9 cellular contexts compared by ENCODE assay signal in the genomic region with DNA sequence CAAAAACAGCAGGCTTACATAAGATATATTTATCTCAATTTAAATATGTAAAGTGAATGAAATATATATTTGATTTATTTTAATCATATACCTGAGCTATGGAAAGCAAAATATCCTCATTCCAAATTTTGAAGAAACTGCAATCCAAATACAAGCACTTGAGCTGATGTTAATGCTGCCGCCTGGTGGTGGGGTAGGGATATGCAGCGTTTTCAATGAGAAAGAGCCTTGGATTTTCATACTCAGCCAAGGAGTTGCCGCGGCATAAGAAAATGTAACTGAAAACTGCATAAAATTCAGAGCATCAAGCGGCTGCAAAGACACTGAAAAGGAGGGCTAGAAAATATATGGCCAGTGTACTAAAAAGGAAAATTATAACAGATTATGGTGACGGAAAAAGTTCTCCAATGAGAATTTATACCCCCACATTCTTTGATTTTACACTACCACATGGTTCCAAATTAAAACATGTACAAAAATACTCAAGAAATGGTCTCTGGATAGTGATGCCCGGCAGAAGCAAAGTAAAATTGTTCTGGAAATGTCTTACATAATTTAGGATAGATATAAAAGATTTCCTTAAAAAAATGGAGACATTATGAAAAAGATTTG.
DNase-seq lines count a peak whose midpoint lies in the region; ATAC-seq and TF ChIP-seq lines count a peak whose summit lies in the region.
"Had no signal": no experiment of that assay in that cellular context is flagged by ENCODE, and none has a peak within 500 bp of the region (broad histone marks: within the 10 kb centered on the region; RNA-seq: fewer than 3 reads in every experiment).

No MANE protein-coding gene starts in this region.

- intact Hi-C loops in left cardiac atrium (cut with DNase I), result loop anchor here (5.0 to 10.0 kb wide), 3 partner anchors 194 to 651 kb away; no protein-coding TSS in a partner anchor

- peak; percentile 2 for DNase-seq in NCI-H345 (lab: John Stamatoyannopoulos, UW)
- no peak for DNase-seq in NCI-H345 treated with DMSO at 0.1 percent for 48 hours (lab: John Stamatoyannopoulos, UW; ENCODE audit: unreplicated experiment)
- DNase-seq in HEK293T (ENCODE audit: extremely low spot score), result peak; percentile 60
- peak; percentile 13 for DNase-seq in NCI-H526 treated with DMSO at 0.1 percent for 48 hours (lab: John Stamatoyannopoulos, UW)
- peak; percentile 17 for DNase-seq in activated T-cell treated with anti-CD3 and anti-CD28 coated beads, Interleukin-2, amount 50 U/mL, for 1 hour
- DNase-seq in left cardiac atrium, result peak; percentile 21
- peak; percentile 11 for DNase-seq in smooth muscle cell (lab: John Stamatoyannopoulos, UW; ENCODE audit: unreplicated experiment)
- no peak for DNase-seq in stimulated activated naive CD4-positive, alpha-beta T cell treated with Interleukin-2 at 50 U/mL for 16 hours (lab: John Stamatoyannopoulos, UW)

- CTCF ChIA-PET in HEK293T (lab: Yijun Ruan, JAX), result interaction anchor here (0.6 to 0.7 kb wide), 2 partner anchors 159 to 428 kb away, joined by 3 to 4 read pairs; no protein-coding TSS in a partner anchor

- no peaks in the 10 kb centered on the region for H3K27me3 ChIP-seq in smooth muscle cell (ENCODE audit: low read depth)

- H4K20me1 ChIP-seq in smooth muscle cell (ENCODE audit: low read depth), result no peaks in the 10 kb centered on the region

- H3K9ac ChIP-seq in smooth muscle cell (ENCODE audit: low read depth), result no peak overlapping the region

- H3K4me2 ChIP-seq in smooth muscle cell, result peak overlapping the region; percentile 65

- H3K9me3 ChIP-seq in smooth muscle cell (replicated peaks; ENCODE audit: low read depth), result no peaks in the 10 kb centered on the region

- no peak overlapping the region for H3K4me3 ChIP-seq in smooth muscle cell

- no peaks in the 10 kb centered on the region for H3K4me1 ChIP-seq in smooth muscle cell (ENCODE audit: low read depth)

- peak overlapping the region; percentile 91 for H3K27ac ChIP-seq in smooth muscle cell (ENCODE audit: low read depth)
- H3K27ac ChIP-seq: epithelial cell of prostate had no signal

- POLR2A ChIA-PET in HEK293T (lab: Yijun Ruan, JAX), result no interaction called here

- H3K79me2 ChIP-seq in smooth muscle cell (ENCODE audit: low read depth), result no peaks in the 10 kb centered on the region

- no peak for ATAC-seq in left cardiac atrium

- WGBS in smooth muscle cell (ENCODE audit: low lambda C conversion rate), result 18% methylated on average over 7 of the region's 7 CpGs

- no peaks in the 10 kb centered on the region for H3F3A ChIP-seq in smooth muscle cell (ENCODE audit: low read depth)

- TF ChIP-seq CTCF in smooth muscle cell (IDR thresholded peaks at IDR 0.05; ENCODE audit: borderline replicate concordance, insufficient read depth, poor library complexity, severe bottlenecking), result peak; percentile 95

- H3K36me3 ChIP-seq in smooth muscle cell (ENCODE audit: low read depth), result no peaks in the 10 kb centered on the region

- H2AFZ ChIP-seq in smooth muscle cell (ENCODE audit: low read depth), result peak overlapping the region; percentile 49

TF ChIP-seq in HEK293T, 16 proteins besides CTCF, POLR2A, EP300 and RAD21:
- TF ChIP-seq FOXM1 (IDR thresholded peaks at IDR 0.05; ENCODE audit: borderline replicate concordance) (no peak), LEF1 (IDR thresholded peaks at IDR 0.05; ENCODE audit: borderline replicate concordance) (no peak)
TF ChIP-seq in HEK293T: peak in this region for 0.

Comparison
In these comparisons a context has a peak if more than half of its experiments do, and no peak if none do; other contexts are left out.
1. DNase-seq: peak in NCI-H345 (single experiment), HEK293T (single experiment), NCI-H526 treated with DMSO at 0.1 percent for 48 hours (single experiment), activated T-cell treated with anti-CD3 and anti-CD28 coated beads, Interleukin-2, amount 50 U/mL, for 1 hour (single experiment), left cardiac atrium (single experiment) and smooth muscle cell (single experiment); none in NCI-H345 treated with DMSO at 0.1 percent for 48 hours (single experiment) and stimulated activated naive CD4-positive, alpha-beta T cell treated with Interleukin-2 at 50 U/mL for 16 hours (single experiment).